8 cellular contexts compared by ENCODE assay signal in genomic region chr11:107576497-107577086, GRCh38. TPM values are rescaled to one million over a fixed set of nuclear protein-coding genes. Genes with fewer than 3 reads are reported as not detected.
DNase-seq lines count a peak whose midpoint lies in the region; ATAC-seq and TF ChIP-seq lines count a peak whose summit lies in the region.

No MANE protein-coding gene starts in this region.

- 0 out of 2 replicates have a peak, but pooled peaks cover 4% of the 10 kb centered on the region for H3K9me3 ChIP-seq in SJCRH30 (replicated peaks)

- no peak overlapping the region for H3K4me3 Mint-ChIP-seq in MCF 10A (ENCODE audit: unreplicated experiment)

- TF ChIP-seq CTCF in MCF 10A (IDR thresholded peaks at IDR 0.05; ENCODE audit: unreplicated experiment), result peak; percentile 58

- CTCF ChIA-PET in MCF 10A (lab: Yijun Ruan, JAX), result interaction anchor here (0.6 to 6.3 kb wide), 32 partner anchors 8 to 1036 kb away, joined by 3 to 114 read pairs (median 4); partner anchors contain the start of genes ALKBH8 and ELMOD1

- no peak overlapping the region for H3K4me3 ChIP-seq in SJCRH30

- H3K27me3 ChIP-seq in SJCRH30, result no peaks in the 10 kb centered on the region

- DNase-seq in NCI-H1417 (lab: John Stamatoyannopoulos, UW), result peak; percentile 15 to 69 (median 22)
- DNase-seq in NCI-H1417 treated with DMSO at 0.1 percent for 48 hours (lab: John Stamatoyannopoulos, UW), result no peak
- peak; percentile 36 to 68 for DNase-seq in SJCRH30
- peak; percentile 58 for DNase-seq in MCF 10A (ENCODE audit: unreplicated experiment)
- DNase-seq in left lobe of liver (ENCODE audit: low spot score), result no peak
- DNase-seq in stimulated activated naive CD4-positive, alpha-beta T cell treated with Interleukin-2 at 50 U/mL for 16 hours (lab: John Stamatoyannopoulos, UW), result peak; percentile 41

- no peak overlapping the region for H3K27ac ChIP-seq in SJCRH30

- H3K9me3 Mint-ChIP-seq in MCF 10A (ENCODE audit: unreplicated experiment), result no peaks in the 10 kb centered on the region

- peaks cover 12% of the 10 kb centered on the region for H3K27me3 Mint-ChIP-seq in MCF 10A (ENCODE audit: insufficient read depth, unreplicated experiment)

- no peaks in the 10 kb centered on the region for H3K4me1 Mint-ChIP-seq in MCF 10A (ENCODE audit: insufficient read depth, unreplicated experiment)

- no peaks in the 10 kb centered on the region for H3K36me3 ChIP-seq in SJCRH30

- H3K4me1 ChIP-seq in SJCRH30, result no peaks in the 10 kb centered on the region

- no peaks in the 10 kb centered on the region for H3K36me3 Mint-ChIP-seq in MCF 10A (ENCODE audit: insufficient read depth, unreplicated experiment)

- ATAC-seq in HG03159 (IDR thresholded peaks at IDR 0.05; ENCODE audit: unreplicated experiment), result peak; percentile 82
- peak; percentile 84 for ATAC-seq in left lobe of liver
- ATAC-seq in HG03025 (IDR thresholded peaks at IDR 0.05; ENCODE audit: low FRiP score, unreplicated experiment), result no peak

- no peak overlapping the region for H3K27ac Mint-ChIP-seq in MCF 10A (ENCODE audit: low read depth, unreplicated experiment)

- intact Hi-C loops in MCF 10A (cut with micrococcal nuclease), result loop anchor here (1.0 to 5.0 kb wide), 4 partner anchors 27 to 321 kb away; no protein-coding TSS in a partner anchor

- POLR2A ChIA-PET in MCF 10A (lab: Yijun Ruan, JAX), result interaction anchor here (1.0 to 1.5 kb wide), 2 partner anchors 15 to 194 kb away, joined by 3 read pairs; no protein-coding TSS in a partner anchor

- no TSS peak for BruUV-seq in MCF 10A (replicated peaks; lab: Mats Ljungman, UMichigan)

RNA-seq across cellular contexts. Expression of gene ALKBH8, which starts 11.1 kb away (rescaled TPM):
- total RNA-seq in SJCRH30 (2014; rRNA removed; shearing (Covaris generic)), result 6.0 and 6.1 TPM in 2 replicates
- total RNA-seq in MCF 10A (2022) (5.1 and 7.3 TPM in 2 replicates), left lobe of liver (3.2 TPM)

RNA-seq across cellular contexts. Expression of gene ELMOD1, which starts 14.4 kb away (rescaled TPM):
- total RNA-seq in SJCRH30 (2014; rRNA removed; shearing (Covaris generic)), result 16.9 and 19.5 TPM in 2 replicates
- not detected in 2 replicates for total RNA-seq in MCF 10A (2022)
- 1.3 TPM for total RNA-seq in left lobe of liver

Comparison
In these comparisons a context has a peak if more than half of its experiments do, and no peak if none do; other contexts are left out.
1. DNase-seq: peak in NCI-H1417 (3 of 3), SJCRH30 (2 of 2), MCF 10A (single experiment) and stimulated activated naive CD4-positive, alpha-beta T cell treated with Interleukin-2 at 50 U/mL for 16 hours (single experiment); none in NCI-H1417 treated with DMSO at 0.1 percent for 48 hours (single experiment) and left lobe of liver (single experiment).